ENCODE assay signal across 8 cellular contexts in the genomic region with DNA sequence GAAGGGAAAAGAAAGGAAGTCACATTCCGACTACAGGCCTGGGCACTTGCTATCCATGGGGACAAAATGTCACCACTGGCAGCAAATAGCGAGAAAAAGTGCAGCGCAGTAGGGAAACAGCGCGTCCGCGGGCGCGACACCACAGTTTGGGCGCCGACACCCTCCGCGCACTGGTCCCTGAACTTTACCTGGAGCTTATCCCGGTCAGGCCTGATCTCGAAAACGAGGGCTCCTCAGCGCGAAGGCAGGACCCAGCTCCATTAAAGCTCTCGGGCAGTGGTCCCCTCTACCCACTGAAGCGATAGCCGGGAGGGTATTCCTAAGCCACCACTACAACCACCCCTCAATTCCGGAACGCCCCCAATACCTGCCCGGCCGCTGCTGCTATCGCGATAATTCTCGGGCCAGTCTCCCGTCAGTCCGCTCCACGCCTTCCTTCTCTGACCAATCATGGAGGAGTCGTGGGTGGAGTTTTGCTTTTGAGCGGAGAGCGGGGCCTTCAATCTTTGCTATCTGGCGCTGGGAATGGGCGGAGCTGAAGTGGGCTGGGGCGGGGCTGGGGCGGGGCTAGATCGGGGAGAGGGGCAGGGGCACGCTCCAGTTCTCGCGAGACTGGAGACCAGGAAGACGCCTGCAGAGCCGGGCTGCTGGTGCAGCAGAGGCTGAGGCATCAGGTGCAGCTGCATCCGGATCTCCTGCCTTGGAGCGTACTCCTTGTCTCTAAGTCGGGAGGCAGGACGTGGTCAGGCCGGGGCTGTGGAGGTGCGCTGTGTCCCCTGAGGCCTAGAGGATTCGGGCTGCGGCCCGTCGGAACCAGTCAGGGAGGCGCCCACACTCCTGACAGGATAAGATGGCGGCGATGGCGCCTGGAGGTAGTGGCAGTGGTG. TPM values are rescaled to one million over a fixed set of nuclear protein-coding genes. Genes with fewer than 3 reads are reported as not detected.
A peak's percentile ranks its signal among the peaks of the same experiment; 100 is the strongest.
DNase-seq lines count a peak whose midpoint lies in the region; ATAC-seq and TF ChIP-seq lines count a peak whose summit lies in the region.

A gene with protein sequence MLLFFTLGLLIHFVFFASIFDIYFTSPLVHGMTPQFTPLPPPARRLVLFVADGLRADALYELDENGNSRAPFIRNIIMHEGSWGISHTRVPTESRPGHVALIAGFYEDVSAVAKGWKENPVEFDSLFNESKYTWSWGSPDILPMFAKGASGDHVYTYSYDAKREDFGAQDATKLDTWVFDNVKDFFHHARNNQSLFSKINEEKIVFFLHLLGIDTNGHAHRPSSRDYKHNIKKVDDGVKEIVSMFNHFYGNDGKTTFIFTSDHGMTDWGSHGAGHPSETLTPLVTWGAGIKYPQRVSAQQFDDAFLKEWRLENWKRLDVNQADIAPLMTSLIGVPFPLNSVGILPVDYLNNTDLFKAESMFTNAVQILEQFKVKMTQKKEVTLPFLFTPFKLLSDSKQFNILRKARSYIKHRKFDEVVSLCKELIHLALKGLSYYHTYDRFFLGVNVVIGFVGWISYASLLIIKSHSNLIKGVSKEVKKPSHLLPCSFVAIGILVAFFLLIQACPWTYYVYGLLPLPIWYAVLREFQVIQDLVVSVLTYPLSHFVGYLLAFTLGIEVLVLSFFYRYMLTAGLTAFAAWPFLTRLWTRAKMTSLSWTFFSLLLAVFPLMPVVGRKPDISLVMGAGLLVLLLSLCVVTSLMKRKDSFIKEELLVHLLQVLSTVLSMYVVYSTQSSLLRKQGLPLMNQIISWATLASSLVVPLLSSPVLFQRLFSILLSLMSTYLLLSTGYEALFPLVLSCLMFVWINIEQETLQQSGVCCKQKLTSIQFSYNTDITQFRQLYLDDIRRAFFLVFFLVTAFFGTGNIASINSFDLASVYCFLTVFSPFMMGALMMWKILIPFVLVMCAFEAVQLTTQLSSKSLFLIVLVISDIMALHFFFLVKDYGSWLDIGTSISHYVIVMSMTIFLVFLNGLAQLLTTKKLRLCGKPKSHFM (minus strand): TSS at position 401 of the 887 bp plus-strand sequence. CDS start 25,703 bp downstream, outside the sequence.
A gene with protein sequence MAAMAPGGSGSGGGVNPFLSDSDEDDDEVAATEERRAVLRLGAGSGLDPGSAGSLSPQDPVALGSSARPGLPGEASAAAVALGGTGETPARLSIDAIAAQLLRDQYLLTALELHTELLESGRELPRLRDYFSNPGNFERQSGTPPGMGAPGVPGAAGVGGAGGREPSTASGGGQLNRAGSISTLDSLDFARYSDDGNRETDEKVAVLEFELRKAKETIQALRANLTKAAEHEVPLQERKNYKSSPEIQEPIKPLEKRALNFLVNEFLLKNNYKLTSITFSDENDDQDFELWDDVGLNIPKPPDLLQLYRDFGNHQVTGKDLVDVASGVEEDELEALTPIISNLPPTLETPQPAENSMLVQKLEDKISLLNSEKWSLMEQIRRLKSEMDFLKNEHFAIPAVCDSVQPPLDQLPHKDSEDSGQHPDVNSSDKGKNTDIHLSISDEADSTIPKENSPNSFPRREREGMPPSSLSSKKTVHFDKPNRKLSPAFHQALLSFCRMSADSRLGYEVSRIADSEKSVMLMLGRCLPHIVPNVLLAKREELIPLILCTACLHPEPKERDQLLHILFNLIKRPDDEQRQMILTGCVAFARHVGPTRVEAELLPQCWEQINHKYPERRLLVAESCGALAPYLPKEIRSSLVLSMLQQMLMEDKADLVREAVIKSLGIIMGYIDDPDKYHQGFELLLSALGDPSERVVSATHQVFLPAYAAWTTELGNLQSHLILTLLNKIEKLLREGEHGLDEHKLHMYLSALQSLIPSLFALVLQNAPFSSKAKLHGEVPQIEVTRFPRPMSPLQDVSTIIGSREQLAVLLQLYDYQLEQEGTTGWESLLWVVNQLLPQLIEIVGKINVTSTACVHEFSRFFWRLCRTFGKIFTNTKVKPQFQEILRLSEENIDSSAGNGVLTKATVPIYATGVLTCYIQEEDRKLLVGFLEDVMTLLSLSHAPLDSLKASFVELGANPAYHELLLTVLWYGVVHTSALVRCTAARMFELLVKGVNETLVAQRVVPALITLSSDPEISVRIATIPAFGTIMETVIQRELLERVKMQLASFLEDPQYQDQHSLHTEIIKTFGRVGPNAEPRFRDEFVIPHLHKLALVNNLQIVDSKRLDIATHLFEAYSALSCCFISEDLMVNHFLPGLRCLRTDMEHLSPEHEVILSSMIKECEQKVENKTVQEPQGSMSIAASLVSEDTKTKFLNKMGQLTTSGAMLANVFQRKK (plus strand): TSS at position 600 of the 887 bp plus-strand sequence. CDS start 251 bp downstream, at position 851.

- peak in 3 of 11 experiments; percentile 25 to 37 (median 33) for TF ChIP-seq CTCF in spleen (IDR thresholded peaks at IDR 0.05 in 8 of 11, conservative IDR thresholded peaks at IDR 0.05 in 3 of 11)

- H3K4me1 Mint-ChIP-seq in central memory CD8-positive, alpha-beta T cell: peaks cover 54% of the 10 kb centered on the region

- no peaks in the 10 kb centered on the region for H3K36me3 ChIP-seq in spleen

- peak within 1 kb of the TSS; percentile 98 for H3K27ac Mint-ChIP-seq in central memory CD8-positive, alpha-beta T cell (ENCODE audit: low read depth)

- no peaks in the 10 kb centered on the region for H3K9me3 Mint-ChIP-seq in central memory CD8-positive, alpha-beta T cell

- H3K27ac ChIP-seq in spleen: peak within 1 kb of the TSS; percentile 65 to 91 (median 88)

- DNase-seq in AG08396 (ENCODE audit: low spot score): peak; percentile 97
- peak; percentile 98 for DNase-seq in NCI-H345 treated with DMSO at 0.1 percent for 48 hours (lab: John Stamatoyannopoulos, UW; ENCODE audit: unreplicated experiment)
- peak; percentile 88 to 96 (median 94) for DNase-seq in activated CD4-positive, CD25-positive, alpha-beta regulatory T cell (lab: John Stamatoyannopoulos, UW)
- DNase-seq in central memory CD8-positive, alpha-beta T cell (ENCODE audit: low spot score in 2 of 2): peak; percentile 85 to 94
- DNase-seq in inferior parietal cortex (ENCODE audit: extremely low spot score): peak; percentile 97
- peak; percentile 97 for DNase-seq in spleen

- H3K36me3 Mint-ChIP-seq in central memory CD8-positive, alpha-beta T cell (ENCODE audit: insufficient read depth): peaks cover 19% of the 10 kb centered on the region

- 0 to 1% (median 0%) methylated on average over 39 to 58 of the region's 58 CpGs for WGBS in spleen, 5 donors

- peak; percentile 93 for ATAC-seq in GM19023 (IDR thresholded peaks at IDR 0.05; ENCODE audit: unreplicated experiment)
- ATAC-seq in HG03280 (IDR thresholded peaks at IDR 0.05; ENCODE audit: unreplicated experiment): peak; percentile 92
- ATAC-seq in central memory CD8-positive, alpha-beta T cell (replicated peaks; ENCODE audit: extremely low read depth, poor library complexity, severe bottlenecking): peak; percentile 95

- no peaks in the 10 kb centered on the region for H3K27me3 Mint-ChIP-seq in central memory CD8-positive, alpha-beta T cell

- no peaks in the 10 kb centered on the region for H3K27me3 ChIP-seq in spleen (replicated peaks in 1 of 7)

- TF ChIP-seq POLR2A in spleen (IDR thresholded peaks at IDR 0.05): peak in 2 of 3 donors; percentile 66 to 76

- H3K4me3 ChIP-seq in spleen: peak within 1 kb of the TSS; percentile 91 to 100 (median 99)

- intact Hi-C loops in spleen (cut with DNase I; ENCODE audit: low total_unique reads): loop anchor here (5.0 to 10.0 kb wide), 2 partner anchors 60 to 338 kb away; a partner anchor contains a TSS

- no peaks in the 10 kb centered on the region for H3K9me3 ChIP-seq in spleen

- peaks cover 33 to 85% (median 56%) of the 10 kb centered on the region in 6 donors for H3K4me1 ChIP-seq in spleen

- H3K4me3 Mint-ChIP-seq in central memory CD8-positive, alpha-beta T cell: peak within 1 kb of the TSS; percentile 100

RNA-seq across cellular contexts. Expression of the first gene that starts in this region (rescaled TPM):
- total RNA-seq in spleen: 10 to 100 TPM; 21.5 to 41.4 (median 33.8) TPM
- polyA plus RNA-seq in spleen: 1 to 10 TPM; 4.0 to 4.4 (median 4.1) TPM

RNA-seq across cellular contexts. Expression of the second gene that starts in this region (rescaled TPM):
- 10 to 100 TPM; 38.3 to 75.1 (median 52.5) TPM for total RNA-seq in spleen
- 10 to 100 TPM; 11.8 to 17.4 (median 14.5) TPM for polyA plus RNA-seq in spleen

Comparison
In these comparisons a context has a peak if more than half of its experiments do, and no peak if none do; other contexts are left out.
1. Peak in every context shown above with its lines: DNase-seq, ATAC-seq, H3K4me3 ChIP-seq and H3K27ac ChIP-seq.